ENCODE assay signal across 7 cellular contexts in genomic region chr10:13347235-13348156, GRCh38. TPM values are rescaled to one million over a fixed set of nuclear protein-coding genes. Genes with fewer than 3 reads are reported as not detected.
DNase-seq lines count a peak whose midpoint lies in the region; ATAC-seq and TF ChIP-seq lines count a peak whose summit lies in the region.

No MANE protein-coding gene starts in this region.

- POLR2A ChIA-PET in WTC11 (lab: Charles Lee): no interaction called here

- H3K27ac Mint-ChIP-seq in WTC11: no peak overlapping the region

- ATAC-seq in GM18498 (IDR thresholded peaks at IDR 0.05; ENCODE audit: unreplicated experiment): peak; percentile 64
- peak; percentile 59 for ATAC-seq in HG02763 (IDR thresholded peaks at IDR 0.05; ENCODE audit: unreplicated experiment)
- ATAC-seq in WTC11: no peak

- no peaks in the 10 kb centered on the region for H3K9me3 Mint-ChIP-seq in WTC11

- TF ChIP-seq CTCF in WTC11 (IDR thresholded peaks at IDR 0.05) (no peak), cardiac fibroblast (IDR thresholded peaks at IDR 0.05; ENCODE audit: low read depth, low read length) (no peak)

- H3K36me3 Mint-ChIP-seq in WTC11: peaks cover 33% of the 10 kb centered on the region

- peaks cover 66% of the 10 kb centered on the region for H3K4me1 Mint-ChIP-seq in WTC11

- peak overlapping the region; percentile 81 for H3K4me3 Mint-ChIP-seq in WTC11

- CTCF ChIA-PET in WTC11 (lab: Charles Lee): no interaction called here

- H3K27me3 Mint-ChIP-seq in WTC11 (ENCODE audit: low read depth): no peaks in the 10 kb centered on the region; the same call in 1 of the 2 replicates

- peak overlapping the region; percentile 71 to 73 for H3K4me3 ChIP-seq in cardiac fibroblast (replicated peaks in 1 of 2; ENCODE audit: low read depth in 2 of 2, low read length in 2 of 2)

- peak; percentile 15 for DNase-seq in NCI-H1694 (lab: John Stamatoyannopoulos, UW)
- peak; percentile 74 for DNase-seq in WTC11 (ENCODE audit: low spot score)
- DNase-seq in cardiac fibroblast (ENCODE audit: low read depth in 2 of 2): peak; percentile 76 to 84
- peak; percentile 80 for DNase-seq in iris pigment epithelial cell (ENCODE audit: low read depth)
- peak; percentile 52 to 72 for DNase-seq in stimulated activated CD4-positive, alpha-beta T cell treated with anti-CD3 and anti-CD28 coated beads, Interleukin-12 subunit alpha, Interleukin-12 subunit beta, amount 100 ng/mL, for 24 hours (ENCODE audit: low read depth in 2 of 2)

TF ChIP-seq in WTC11, 78 proteins besides CTCF, POLR2A, EP300 and RAD21 (continues in another document):
- no peak for TF ChIP-seq ATF2 (CRISPR knock-in tag; IDR thresholded peaks at IDR 0.05; ENCODE audit: borderline replicate concordance, low read depth)
- TF ChIP-seq IRF1 (CRISPR knock-in tag; IDR thresholded peaks at IDR 0.05): no peak
- TF ChIP-seq STAT6 (CRISPR knock-in tag; conservative IDR thresholded peaks at IDR 0.05; ENCODE audit: low read depth): no peak
- TF ChIP-seq E2F4 (CRISPR knock-in tag; IDR thresholded peaks at IDR 0.05; ENCODE audit: borderline replicate concordance, low read depth): no peak
- no peak for TF ChIP-seq ZNF396 (CRISPR knock-in tag; IDR thresholded peaks at IDR 0.05; ENCODE audit: borderline replicate concordance)
- no peak for TF ChIP-seq NR1H2 (CRISPR knock-in tag; IDR thresholded peaks at IDR 0.05)
- TF ChIP-seq AFF4 (CRISPR knock-in tag; IDR thresholded peaks at IDR 0.05; ENCODE audit: borderline replicate concordance): peak; percentile 80; the same call in 1 of the 2 replicates
- no peak for TF ChIP-seq TEAD1 (CRISPR knock-in tag; IDR thresholded peaks at IDR 0.05)
- TF ChIP-seq ZMAT4 (CRISPR knock-in tag; IDR thresholded peaks at IDR 0.05): peak; percentile 36; the same call in 1 of the 2 replicates
- no peak for TF ChIP-seq SOX15 (CRISPR knock-in tag; IDR thresholded peaks at IDR 0.05)
- TF ChIP-seq CBFB (CRISPR knock-in tag; IDR thresholded peaks at IDR 0.05; ENCODE audit: low read depth): 0 out of 2 replicates have a peak, but pooled peaks have one; percentile 11
- 0 out of 2 replicates have a peak, but pooled peaks have one; percentile 52 for TF ChIP-seq ETV6 (CRISPR knock-in tag; IDR thresholded peaks at IDR 0.05)
- no peak for TF ChIP-seq MAX (CRISPR knock-in tag; IDR thresholded peaks at IDR 0.05)
- TF ChIP-seq ZNF671 (CRISPR knock-in tag; IDR thresholded peaks at IDR 0.05): no peak
- peak; percentile 62; the same call in 1 of the 2 replicates for TF ChIP-seq HMGXB4 (CRISPR knock-in tag; IDR thresholded peaks at IDR 0.05)
- TF ChIP-seq KAT7 (CRISPR knock-in tag; IDR thresholded peaks at IDR 0.05; ENCODE audit: borderline replicate concordance): peak; percentile 70; the same call in 1 of the 2 replicates

RNA-seq across cellular contexts. Expression of gene SEPHS1, which starts 0.6 kb away (rescaled TPM):
- 501 to 509 TPM (median 501 TPM) in 3 replicates for total RNA-seq in WTC11 (2021)

RNA-seq across cellular contexts. Expression of gene PHYH, which starts 47.6 kb away (rescaled TPM):
- total RNA-seq in WTC11 (2021): 22.5 to 35.1 TPM (median 32.0 TPM) in 3 replicates

Comparison
In these comparisons a context has a peak if more than half of its experiments do, and no peak if none do; other contexts are left out.
1. DNase-seq: peak in every context shown above with its lines; median percentile 80 in cardiac fibroblast; 80 in iris pigment epithelial cell; 74 in WTC11; 62 in stimulated activated CD4-positive, alpha-beta T cell treated with anti-CD3 and anti-CD28 coated beads, Interleukin-12 subunit alpha, Interleukin-12 subunit beta, amount 100 ng/mL, for 24 hours; 15 in NCI-H1694.